Comparison of ENCODE assay signal across 9 cellular contexts in the genomic region with DNA sequence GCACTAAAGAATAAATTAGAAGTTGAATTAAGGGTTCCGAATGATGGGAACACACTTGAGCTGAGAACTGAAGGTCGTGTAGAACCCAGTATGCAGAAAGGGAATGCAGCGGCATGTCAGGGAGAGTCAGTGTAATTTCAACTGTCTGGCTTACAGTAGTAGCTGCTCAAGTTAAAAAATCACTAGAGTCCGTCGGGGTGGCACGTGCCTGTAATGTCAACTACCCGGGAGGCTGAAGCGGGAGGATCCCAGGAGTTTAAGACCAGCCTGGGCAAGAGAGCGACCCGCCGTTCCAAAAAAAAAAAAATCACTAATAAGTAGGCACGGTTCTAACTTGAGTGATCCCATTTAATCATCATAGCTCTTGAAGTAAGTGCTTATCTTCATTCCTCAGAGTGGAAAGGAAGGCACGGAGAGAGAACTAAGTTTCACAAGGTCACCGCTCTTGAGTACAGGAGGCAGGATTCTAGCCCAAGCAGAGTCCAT. TPM values are rescaled to one million over a fixed set of nuclear protein-coding genes. Genes with fewer than 3 reads are reported as not detected.
A peak's percentile ranks its signal among the peaks of the same experiment; 100 is the strongest.
DNase-seq lines count a peak whose midpoint lies in the region; ATAC-seq, FAIRE-seq and TF ChIP-seq lines count a peak whose summit lies in the region.
"Had no signal": no experiment of that assay in that cellular context is flagged by ENCODE, and none has a peak within 500 bp of the region (broad histone marks: within the 10 kb centered on the region; RNA-seq: fewer than 3 reads in every experiment).

No MANE protein-coding gene starts in this region.

- H3K9me3 Mint-ChIP-seq in CD4-positive, alpha-beta T cell = peaks cover 3% of the 10 kb centered on the region

- H3K27ac ChIP-seq in CD4-positive, alpha-beta T cell (ENCODE audit: low read depth, low read length) = peak overlapping the region; percentile 99
- H3K27ac ChIP-seq in Panc1 (ENCODE audit: low read length) (peak overlapping the region; percentile 36), endothelial cell of umbilical vein (ENCODE audit: insufficient read depth, low read depth, low read length) (peak overlapping the region; percentile 94), neutrophil (peak overlapping the region; percentile 87)

- CTCF ChIA-PET in CD4-positive, alpha-beta T cell (lab: Charles Lee) = interaction anchor here (1.0 to 6.2 kb wide), 11 partner anchors 9 to 100 kb away, joined by 3 to 94 read pairs (median 16); a partner anchor contains a TSS
- CTCF ChIA-PET in Panc1 (lab: Charles Lee) = interaction anchor here (1.6 kb wide), 1 partner anchor 53 kb away, joined by 4 read pairs; no protein-coding TSS in a partner anchor
- CTCF ChIA-PET in endothelial cell of umbilical vein (lab: Charles Lee) = interaction anchor here (1.2 to 10.0 kb wide), 8 partner anchors 8 to 70 kb away, joined by 3 to 227 read pairs (median 8); a partner anchor contains a TSS

- POLR2A ChIA-PET in CD4-positive, alpha-beta T cell (lab: Charles Lee) = interaction anchor here (0.7 to 5.1 kb wide), 14 partner anchors 9 to 585 kb away, joined by 3 to 175 read pairs (median 10); a partner anchor contains a TSS
- POLR2A ChIA-PET in Panc1 (lab: Charles Lee) (no interaction called here), endothelial cell of umbilical vein (lab: Charles Lee) (no interaction called here)

- H2AFZ ChIP-seq in endothelial cell of umbilical vein (ENCODE audit: low read depth, low read length) = peak overlapping the region; percentile 45

- H3K4me3 Mint-ChIP-seq in CD4-positive, alpha-beta T cell = peak overlapping the region; percentile 96

- peaks cover 8% of the 10 kb centered on the region for H3K27me3 Mint-ChIP-seq in CD4-positive, alpha-beta T cell

- peaks cover 64% of the 10 kb centered on the region for H3K4me1 Mint-ChIP-seq in CD4-positive, alpha-beta T cell (ENCODE audit: low read depth)

- H3K36me3 Mint-ChIP-seq in CD4-positive, alpha-beta T cell (ENCODE audit: low read depth) = peaks cover 50% of the 10 kb centered on the region

- H3K36me3 ChIP-seq in Panc1 (ENCODE audit: control insufficient read depth, insufficient read depth, low read length) (peaks cover 3% of the 10 kb centered on the region), endothelial cell of umbilical vein (ENCODE audit: control insufficient read depth in 2 of 2, extremely low read depth in 1 of 2, insufficient read depth in 2 of 2, low read length in 2 of 2) (peaks cover 0 to 8% of the 10 kb centered on the region in 2 experiments), neutrophil (no peaks in the 10 kb centered on the region)

- H3K4me1 ChIP-seq in Panc1 (ENCODE audit: control insufficient read depth, insufficient read depth, low read length) (peaks cover 32% of the 10 kb centered on the region), endothelial cell of umbilical vein (ENCODE audit: control insufficient read depth, extremely low read depth, insufficient read depth, low read length) (peaks cover 9% of the 10 kb centered on the region), neutrophil (ENCODE audit: control insufficient read depth in 1 of 2, insufficient read depth in 1 of 2, low read depth in 1 of 2, low read length in 1 of 2) (peaks cover 26 to 29% of the 10 kb centered on the region in 2 experiments)

- no peaks in the 10 kb centered on the region for H3K9me3 ChIP-seq in CD4-positive, alpha-beta T cell (ENCODE audit: control insufficient read depth, low read length)
- no peaks in the 10 kb centered on the region for H3K9me3 ChIP-seq in Panc1 (ENCODE audit: control insufficient read depth, insufficient read depth, low read depth, low read length)
- H3K9me3 ChIP-seq in endothelial cell of umbilical vein (replicated peaks; ENCODE audit: control insufficient read depth, insufficient read depth, low read length) = no peaks in the 10 kb centered on the region
- no peaks in the 10 kb centered on the region for H3K9me3 ChIP-seq in neutrophil

- no TSS peak for BruUV-seq in Panc1 (replicated peaks; lab: Mats Ljungman, UMichigan)
- BruUV-seq in endothelial cell of umbilical vein (replicated peaks; lab: Mats Ljungman, UMichigan) = no TSS peak

- H3K9me1 ChIP-seq in endothelial cell of umbilical vein (replicated peaks; ENCODE audit: control insufficient read depth, extremely low read depth, insufficient read depth, low read length) = no peaks in the 10 kb centered on the region

- intact Hi-C loops in CD4-positive, alpha-beta T cell (cut with DNase I, micrococcal nuclease) = loop anchor here (1.0 to 5.0 kb wide), 4 partner anchors 10 to 170 kb away; a partner anchor contains a TSS
- intact Hi-C loops in Panc1 (cut with micrococcal nuclease; ENCODE audit: unreplicated experiment) (loop anchor here (5.0 to 10.0 kb wide), 3 partner anchors 35 to 158 kb away; a partner anchor contains a TSS), endothelial cell of umbilical vein (cut with micrococcal nuclease) (loop anchor here (1.0 to 5.0 kb wide), 4 partner anchors 53 to 250 kb away; a partner anchor contains a TSS)

- H3K27me3 ChIP-seq in CD4-positive, alpha-beta T cell (ENCODE audit: control insufficient read depth, insufficient read depth, low read length) = no peaks in the 10 kb centered on the region
- H3K27me3 ChIP-seq in Panc1 (ENCODE audit: control insufficient read depth, insufficient read depth, low read length) (no peaks in the 10 kb centered on the region), endothelial cell of umbilical vein (ENCODE audit: control insufficient read depth in 2 of 2, insufficient read depth in 2 of 2, low read length in 2 of 2) (no peaks in the 10 kb centered on the region), neutrophil (no peaks in the 10 kb centered on the region)

- ATAC-seq in CD4-positive, alpha-beta T cell (ENCODE audit: poor library complexity) = no peak
- no peak for ATAC-seq in Panc1
- ATAC-seq in HG03139 (IDR thresholded peaks at IDR 0.05; ENCODE audit: unreplicated experiment) = no peak
- no peak for ATAC-seq in GM18907 (IDR thresholded peaks at IDR 0.05; ENCODE audit: unreplicated experiment)

- in situ Hi-C loops in Panc1 (cut with HindIII; ENCODE audit: low pct_unique_long_range_greater_than_20kb, low sequenced_read_pairs) = no loop called here

- TF ChIP-seq CTCF in CD4-positive, alpha-beta T cell (IDR thresholded peaks at IDR 0.05) = no peak
- TF ChIP-seq CTCF in Panc1 (IDR thresholded peaks at IDR 0.05) (no peak), endothelial cell of umbilical vein (IDR thresholded peaks at IDR 0.05; ENCODE audit: extremely low read depth in 1 of 2, insufficient read depth in 1 of 2, low read depth in 1 of 2, low read length in 2 of 2) (no peak), neutrophil (IDR thresholded peaks at IDR 0.05) (no peak)

- no peak overlapping the region for H3K9ac ChIP-seq in endothelial cell of umbilical vein (replicated peaks; ENCODE audit: extremely low read depth, insufficient read depth, low read length)

- no peak for TF ChIP-seq POLR2A in endothelial cell of umbilical vein (IDR thresholded peaks at IDR 0.05; ENCODE audit: low read depth, low read length)

- peak overlapping the region; percentile 37 for H3K4me2 ChIP-seq in endothelial cell of umbilical vein (ENCODE audit: insufficient read depth, low read length)

- dilution Hi-C loops in endothelial cell of umbilical vein (cut with MboI; ENCODE audit: extremely low pct_ligation_motif_present, low sequenced_read_pairs) = no loop called here

- peaks cover 4% of the 10 kb centered on the region for H3K79me2 ChIP-seq in endothelial cell of umbilical vein (ENCODE audit: control insufficient read depth, insufficient read depth, low read length)

- H3K27ac Mint-ChIP-seq in CD4-positive, alpha-beta T cell = peak overlapping the region; percentile 100

- H3K4me3 ChIP-seq in Panc1 (ENCODE audit: low read depth in 2 of 2, low read length in 2 of 2) = peak overlapping the region; percentile 43 to 70
- H3K4me3 ChIP-seq in endothelial cell of umbilical vein (replicated peaks in 1 of 3; ENCODE audit: insufficient read depth in 1 of 3, low read depth in 1 of 3, low read length in 3 of 3) = peak overlapping the region in 2 of 3 experiments; percentile 4 to 29
- H3K4me3 ChIP-seq in neutrophil (ENCODE audit: low read depth in 1 of 2, low read length in 1 of 2) = peak overlapping the region; percentile 86 to 87

- FAIRE-seq in endothelial cell of umbilical vein (lab: Jason Lieb, UNC) = no peak

- no peaks in the 10 kb centered on the region for H4K20me1 ChIP-seq in endothelial cell of umbilical vein (replicated peaks; ENCODE audit: control insufficient read depth, extremely low read depth, insufficient read depth, low read length)

- no peak for DNase-seq in CD4-positive, alpha-beta T cell
- DNase-seq in Panc1 (ENCODE audit: low read depth, low spot score) (no peak), endothelial cell of umbilical vein (ENCODE audit: low read depth, low spot score) (no peak), HuH-7.5 (ENCODE audit: low spot score) (no peak)
- no peak for DNase-seq in stimulated activated CD4-positive, alpha-beta T cell treated with anti-CD3 and anti-CD28 coated beads, Interleukin-2, amount 100 ng/mL, for 48 hours

RNA-seq across cellular contexts. Expression of a gene that starts 0.9 kb away (rescaled TPM):
- over 10,000 TPM; 14,857 to 24,615 TPM for total RNA-seq in CD4-positive, alpha-beta T cell
- total RNA-seq in Panc1 (2021; ENCODE audit: unreplicated experiment) (29,896 TPM), endothelial cell of umbilical vein (19,118 and 22,385 TPM in 2 replicates)
- polyA plus RNA-seq in Panc1 (2012; ENCODE audit: insufficient read length) = 43.7 TPM
- polyA plus RNA-seq in endothelial cell of umbilical vein = 359 TPM in 1 of 2 replicates, not detected in the other
- polyA plus RNA-seq in endothelial cell of umbilical vein (2011; cell fraction: cytosol; rRNA removed) = 152 and 264 TPM in 2 replicates
- polyA plus RNA-seq in endothelial cell of umbilical vein (2011; cell fraction: nucleus; rRNA removed) = 1,888 and 3,095 TPM in 2 replicates
- polyA plus RNA-seq in endothelial cell of umbilical vein (2012) = 57.2 and 135 TPM in 2 replicates
- 10,166 and 11,461 TPM in 2 replicates for polyA minus RNA-seq in endothelial cell of umbilical vein
- polyA minus RNA-seq in endothelial cell of umbilical vein (2011; cell fraction: cytosol; rRNA and poly(A)+ RNA removed) = 76,809 TPM
- polyA minus RNA-seq in endothelial cell of umbilical vein (2011; cell fraction: nucleus; rRNA and poly(A)+ RNA removed) = 37,020 and 87,219 TPM in 2 replicates

RNA-seq across cellular contexts. Expression of a gene that starts 1.2 kb away (rescaled TPM):
- total RNA-seq in CD4-positive, alpha-beta T cell = 10 to 100 TPM; 10.2 TPM
- total RNA-seq in Panc1 (2021; ENCODE audit: unreplicated experiment) = 39.9 TPM
- 87.7 TPM for polyA plus RNA-seq in Panc1 (2012; ENCODE audit: insufficient read length)
- 13.2 and 15.2 TPM in 2 replicates for total RNA-seq in endothelial cell of umbilical vein
- 16.0 and 18.8 TPM in 2 replicates for polyA plus RNA-seq in endothelial cell of umbilical vein
- polyA plus RNA-seq in endothelial cell of umbilical vein (2011; cell fraction: cytosol; rRNA removed) = 12.8 and 15.4 TPM in 2 replicates
- polyA plus RNA-seq in endothelial cell of umbilical vein (2011; cell fraction: nucleus; rRNA removed) = 9.4 and 10.7 TPM in 2 replicates
- polyA plus RNA-seq in endothelial cell of umbilical vein (2012) = 8.7 and 13.2 TPM in 2 replicates
- polyA minus RNA-seq in endothelial cell of umbilical vein = 4.0 and 9.7 TPM in 2 replicates
- 2.4 TPM for polyA minus RNA-seq in endothelial cell of umbilical vein (2011; cell fraction: cytosol; rRNA and poly(A)+ RNA removed)
- polyA minus RNA-seq in endothelial cell of umbilical vein (2011; cell fraction: nucleus; rRNA and poly(A)+ RNA removed) = 1.6 TPM in 2 replicates

RNA-seq across cellular contexts. Expression of a gene that starts 6.2 kb away (rescaled TPM):
- 10 to 100 TPM; 18.4 to 19.2 TPM for total RNA-seq in CD4-positive, alpha-beta T cell
- total RNA-seq in Panc1 (2021; ENCODE audit: unreplicated experiment) = not detected
- polyA plus RNA-seq in Panc1 (2012; ENCODE audit: insufficient read length) = not detected
- not detected in 2 replicates for total RNA-seq in endothelial cell of umbilical vein
- polyA plus RNA-seq in endothelial cell of umbilical vein = not detected in 2 replicates
- not detected in 2 replicates for polyA plus RNA-seq in endothelial cell of umbilical vein (2011; cell fraction: cytosol; rRNA removed)
- not detected in 2 replicates for polyA plus RNA-seq in endothelial cell of umbilical vein (2011; cell fraction: nucleus; rRNA removed)
- polyA plus RNA-seq in endothelial cell of umbilical vein (2012) = not detected in 2 replicates
- not detected in 2 replicates for polyA minus RNA-seq in endothelial cell of umbilical vein
- polyA minus RNA-seq in endothelial cell of umbilical vein (2011; cell fraction: cytosol; rRNA and poly(A)+ RNA removed) = not detected
- not detected in 2 replicates for polyA minus RNA-seq in endothelial cell of umbilical vein (2011; cell fraction: nucleus; rRNA and poly(A)+ RNA removed)
- total RNA-seq: SK-MEL-5 had no signal

RNA-seq across cellular contexts. Expression of a gene that starts 8.1 kb away (rescaled TPM):
- total RNA-seq in CD4-positive, alpha-beta T cell = under 1 TPM; 0.08 to 0.17 TPM
- total RNA-seq in Panc1 (2021; ENCODE audit: unreplicated experiment) (34.0 TPM), endothelial cell of umbilical vein (4.6 and 6.5 TPM in 2 replicates)
- 15.0 TPM for polyA plus RNA-seq in Panc1 (2012; ENCODE audit: insufficient read length)
- polyA plus RNA-seq in endothelial cell of umbilical vein = 4.0 and 4.7 TPM in 2 replicates
- polyA plus RNA-seq in endothelial cell of umbilical vein (2011; cell fraction: cytosol; rRNA removed) = 3.4 and 4.2 TPM in 2 replicates
- polyA plus RNA-seq in endothelial cell of umbilical vein (2011; cell fraction: nucleus; rRNA removed) = 9.2 and 12.3 TPM in 2 replicates
- 1.7 and 2.4 TPM in 2 replicates for polyA plus RNA-seq in endothelial cell of umbilical vein (2012)
- polyA minus RNA-seq in endothelial cell of umbilical vein = 3.1 and 6.5 TPM in 2 replicates
- 16.6 TPM for polyA minus RNA-seq in endothelial cell of umbilical vein (2011; cell fraction: cytosol; rRNA and poly(A)+ RNA removed)
- 1.6 and 5.5 TPM in 2 replicates for polyA minus RNA-seq in endothelial cell of umbilical vein (2011; cell fraction: nucleus; rRNA and poly(A)+ RNA removed)

RNA-seq across cellular contexts. Expression of a gene that starts 16.8 kb away (rescaled TPM):
- total RNA-seq in CD4-positive, alpha-beta T cell = not detected
- total RNA-seq in Panc1 (2021; ENCODE audit: unreplicated experiment) (0.31 TPM), endothelial cell of umbilical vein (0.42 TPM in 1 of 2 replicates, not detected in the other)
- 1.1 TPM for polyA plus RNA-seq in Panc1 (2012; ENCODE audit: insufficient read length)
- polyA plus RNA-seq in endothelial cell of umbilical vein = 0.18 and 0.21 TPM in 2 replicates
- 0.08 and 0.25 TPM in 2 replicates for polyA plus RNA-seq in endothelial cell of umbilical vein (2011; cell fraction: cytosol; rRNA removed)
- not detected in 2 replicates for polyA plus RNA-seq in endothelial cell of umbilical vein (2011; cell fraction: nucleus; rRNA removed)
- polyA plus RNA-seq in endothelial cell of umbilical vein (2012) = 0.41 TPM in 1 of 2 replicates, not detected in the other
- polyA minus RNA-seq in endothelial cell of umbilical vein = not detected in 2 replicates
- 20.0 TPM for polyA minus RNA-seq in endothelial cell of umbilical vein (2011; cell fraction: cytosol; rRNA and poly(A)+ RNA removed)
- polyA minus RNA-seq in endothelial cell of umbilical vein (2011; cell fraction: nucleus; rRNA and poly(A)+ RNA removed) = 1.2 TPM in 1 of 2 replicates, not detected in the other

Comparison
In these comparisons a context has a peak if more than half of its experiments do, and no peak if none do; other contexts are left out.
1. H3K27ac ChIP-seq: peak in every context shown above with its lines; median percentile 99 in CD4-positive, alpha-beta T cell; 94 in endothelial cell of umbilical vein; 87 in neutrophil; 36 in Panc1.
2. H3K4me3 ChIP-seq: peak in every context shown above with its lines; median percentile 86 in neutrophil; 56 in Panc1; 16 in endothelial cell of umbilical vein.
3. RNA of a gene that starts 6.2 kb away (total RNA-seq): 18.4 to 19.2 TPM in CD4-positive, alpha-beta T cell; not detected in Panc1 (single experiment) and not detected in endothelial cell of umbilical vein; every median in the first group is over 10 times any median in the second.